ENCODE assay signal across 1 cellular context in the genomic region with DNA sequence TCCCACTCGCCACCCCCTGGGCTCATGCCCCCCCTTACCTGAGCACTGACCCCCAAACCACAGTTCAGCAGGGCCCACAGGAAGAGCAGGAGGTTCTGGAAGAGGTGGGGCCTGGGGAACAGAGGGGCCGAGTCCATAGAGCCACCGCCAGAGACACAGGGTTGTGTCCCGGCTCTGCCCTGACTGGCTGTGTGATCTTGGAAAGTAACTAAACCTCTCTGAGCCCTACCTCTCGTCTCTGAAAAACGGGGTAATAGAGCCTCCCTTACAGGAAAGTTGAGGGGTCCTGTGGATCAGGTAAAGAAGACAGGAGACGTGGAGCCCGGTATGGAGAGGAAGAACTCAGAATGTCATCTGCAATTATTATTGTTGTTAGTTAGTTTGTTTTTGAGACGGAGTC.
TF ChIP-seq lines count a peak whose summit lies in the region.

No MANE protein-coding gene starts in this region.

TF ChIP-seq in IMR-90, 13 proteins besides CTCF, POLR2A, EP300 and RAD21:
- TF ChIP-seq FOS (IDR thresholded peaks at IDR 0.05; ENCODE audit: low read depth, low read length), result no peak
- TF ChIP-seq, protein P1, sequence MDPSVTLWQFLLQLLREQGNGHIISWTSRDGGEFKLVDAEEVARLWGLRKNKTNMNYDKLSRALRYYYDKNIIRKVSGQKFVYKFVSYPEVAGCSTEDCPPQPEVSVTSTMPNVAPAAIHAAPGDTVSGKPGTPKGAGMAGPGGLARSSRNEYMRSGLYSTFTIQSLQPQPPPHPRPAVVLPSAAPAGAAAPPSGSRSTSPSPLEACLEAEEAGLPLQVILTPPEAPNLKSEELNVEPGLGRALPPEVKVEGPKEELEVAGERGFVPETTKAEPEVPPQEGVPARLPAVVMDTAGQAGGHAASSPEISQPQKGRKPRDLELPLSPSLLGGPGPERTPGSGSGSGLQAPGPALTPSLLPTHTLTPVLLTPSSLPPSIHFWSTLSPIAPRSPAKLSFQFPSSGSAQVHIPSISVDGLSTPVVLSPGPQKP (IDR thresholded peaks at IDR 0.05; ENCODE audit: borderline replicate concordance, low read depth, low read length), result no peak
- TF ChIP-seq MXI1 (IDR thresholded peaks at IDR 0.05; ENCODE audit: borderline replicate concordance, low read depth, low read length), result no peak
- TF ChIP-seq RFX5 (IDR thresholded peaks at IDR 0.05; ENCODE audit: low read depth, low read length), result no peak
- TF ChIP-seq CEBPB (IDR thresholded peaks at IDR 0.05; ENCODE audit: low read depth, low read length), result no peak
- no peak for TF ChIP-seq CHD1 (IDR thresholded peaks at IDR 0.05; ENCODE audit: low read depth, low read length)
- no peak for TF ChIP-seq MAFK (IDR thresholded peaks at IDR 0.05; ENCODE audit: low read depth, low read length)
- TF ChIP-seq BHLHE40 (IDR thresholded peaks at IDR 0.05; ENCODE audit: low read depth, low read length), result no peak
- TF ChIP-seq, protein P2, sequence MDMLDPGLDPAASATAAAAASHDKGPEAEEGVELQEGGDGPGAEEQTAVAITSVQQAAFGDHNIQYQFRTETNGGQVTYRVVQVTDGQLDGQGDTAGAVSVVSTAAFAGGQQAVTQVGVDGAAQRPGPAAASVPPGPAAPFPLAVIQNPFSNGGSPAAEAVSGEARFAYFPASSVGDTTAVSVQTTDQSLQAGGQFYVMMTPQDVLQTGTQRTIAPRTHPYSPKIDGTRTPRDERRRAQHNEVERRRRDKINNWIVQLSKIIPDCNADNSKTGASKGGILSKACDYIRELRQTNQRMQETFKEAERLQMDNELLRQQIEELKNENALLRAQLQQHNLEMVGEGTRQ (IDR thresholded peaks at IDR 0.05; ENCODE audit: low read depth, low read length), result no peak
- no peak for TF ChIP-seq SMC3 (IDR thresholded peaks at IDR 0.05; ENCODE audit: low read depth, low read length)
- no peak for TF ChIP-seq MAZ (IDR thresholded peaks at IDR 0.05; ENCODE audit: borderline replicate concordance, low read depth, low read length)
- no peak for TF ChIP-seq RCOR1 (IDR thresholded peaks at IDR 0.05; ENCODE audit: insufficient replicate concordance, low read length)
- TF ChIP-seq NFE2L2 (IDR thresholded peaks at IDR 0.05; ENCODE audit: low read depth, low read length), result no peak
